9 cellular contexts compared by ENCODE assay signal in the genomic region with DNA sequence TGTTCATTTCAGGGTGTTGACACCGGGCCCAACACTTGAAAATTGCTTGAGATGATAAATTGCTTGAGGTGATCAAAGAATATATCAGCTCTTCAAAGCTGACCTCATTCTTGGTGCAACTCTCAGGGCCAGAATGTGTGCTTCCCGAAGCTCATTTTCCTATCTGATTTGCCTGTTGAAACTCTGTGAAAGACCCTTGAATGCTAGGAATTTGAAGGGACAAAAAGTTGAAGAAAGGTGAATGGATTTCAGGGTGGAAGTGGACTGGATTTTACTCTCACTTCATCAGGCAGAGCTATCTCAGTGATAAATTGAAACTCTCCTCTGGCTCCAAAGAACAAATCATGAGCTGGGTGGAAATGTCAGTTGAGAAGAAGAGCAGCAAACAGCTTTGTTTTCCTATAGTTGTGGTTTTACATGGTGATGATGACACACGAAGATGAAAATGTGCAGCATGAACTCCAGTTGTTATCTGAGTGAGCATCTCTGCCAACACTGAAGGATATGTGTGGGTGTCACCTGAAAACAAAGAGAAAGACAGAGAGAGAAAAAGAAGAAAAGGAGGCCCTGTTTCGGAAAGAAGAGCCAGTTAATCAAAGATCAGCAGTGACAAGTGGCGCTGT. TPM values are rescaled to one million over a fixed set of nuclear protein-coding genes. Genes with fewer than 3 reads are reported as not detected.
DNase-seq lines count a peak whose midpoint lies in the region; ATAC-seq, FAIRE-seq and TF ChIP-seq lines count a peak whose summit lies in the region.
"Had no signal": no experiment of that assay in that cellular context is flagged by ENCODE, and none has a peak within 500 bp of the region (broad histone marks: within the 10 kb centered on the region; RNA-seq: fewer than 3 reads in every experiment).

No MANE protein-coding gene starts in this region.

- H3K18ac ChIP-seq in H1 (ENCODE audit: extremely low read depth, low read length), result no peak overlapping the region

- no peak overlapping the region for H3K56ac ChIP-seq in H1 (replicated peaks; ENCODE audit: insufficient read length, low read depth, low read length)

- H3K4me1 ChIP-seq in cardiac muscle cell (ENCODE audit: low read depth), result peaks cover 7% of the 10 kb centered on the region
- peaks cover 0 to 8% (median 0%) of the 10 kb centered on the region in 9 donors for H3K4me1 ChIP-seq in heart right ventricle
- H3K4me1 ChIP-seq in H1 (replicated peaks in 1 of 4; ENCODE audit: control insufficient read depth in 3 of 4, insufficient read depth in 4 of 4, low read length in 3 of 4), result no peaks in the 10 kb centered on the region
- peaks cover 40% of the 10 kb centered on the region for H3K4me1 ChIP-seq in thymus (ENCODE audit: control insufficient read depth, insufficient read depth, low read length)

- no peaks in the 10 kb centered on the region for H3K79me1 ChIP-seq in H1 (ENCODE audit: low read depth, low read length)

- H2BK20ac ChIP-seq in H1 (ENCODE audit: low read length), result no peak overlapping the region

- CTCF ChIA-PET in H1 (lab: Charles Lee; ENCODE audit: partially characterized antibody), result interaction anchor here (0.5 to 2.6 kb wide), 2 partner anchors 9 to 1142 kb away, joined by 3 to 10 read pairs; no protein-coding TSS in a partner anchor

- no peaks in the 10 kb centered on the region for H3K36me3 ChIP-seq in cardiac muscle cell
- H3K36me3 ChIP-seq in heart right ventricle, result peaks cover 0 to 8% (median 0%) of the 10 kb centered on the region in 9 donors
- H3K36me3 ChIP-seq in H1 (ENCODE audit: control insufficient read depth in 2 of 4, insufficient read depth in 4 of 4, low read length in 3 of 4), result no peaks in the 10 kb centered on the region
- peaks cover 9% of the 10 kb centered on the region for H3K36me3 ChIP-seq in thymus (ENCODE audit: control insufficient read depth, insufficient read depth)

- no peaks in the 10 kb centered on the region for H3K27me3 ChIP-seq in cardiac muscle cell
- no peaks in the 10 kb centered on the region for H3K27me3 ChIP-seq in heart right ventricle
- H3K27me3 ChIP-seq in H1 (replicated peaks in 1 of 4; ENCODE audit: control insufficient read depth in 3 of 4, extremely low read depth in 1 of 4, insufficient read depth in 3 of 4, low read length in 3 of 4), result no peaks in the 10 kb centered on the region
- no peaks in the 10 kb centered on the region for H3K27me3 ChIP-seq in thymus (ENCODE audit: control insufficient read depth, insufficient read depth)

- H4K5ac ChIP-seq in H1 (ENCODE audit: insufficient read length, low read depth, low read length), result no peak overlapping the region

- H3K9me3 Mint-ChIP-seq in T-helper 2 cell treated with Interferon-gamma antibody and Interleukin-4, amounts not matched to agents 5 μg/mL and 100 μg/mL, for 36 hours, result peaks cover 9% of the 10 kb centered on the region

- H2BK15ac ChIP-seq in H1 (ENCODE audit: low read length), result no peak overlapping the region

- no peak overlapping the region for H4K8ac ChIP-seq in H1 (ENCODE audit: extremely low read depth, insufficient read depth, low read length)

- no peak for TF ChIP-seq POLR2A in H1 (IDR thresholded peaks at IDR 0.05; ENCODE audit: control extremely low read depth in 1 of 2, low read depth in 2 of 2, low read length in 2 of 2)

- no peaks in the 10 kb centered on the region for H3K27me3 Mint-ChIP-seq in T-helper 2 cell treated with Interferon-gamma antibody and Interleukin-4, amounts not matched to agents 5 μg/mL and 100 μg/mL, for 36 hours (ENCODE audit: low read depth)

- H3K4me3 ChIP-seq in cardiac muscle cell (no peak overlapping the region), heart right ventricle (no peak overlapping the region), H1 (ENCODE audit: extremely low read depth in 1 of 4, insufficient read depth in 2 of 4, low read depth in 3 of 4, low read length in 4 of 4) (no peak overlapping the region), thymus (ENCODE audit: low read length) (peak overlapping the region; percentile 26)

- no peak overlapping the region for H3K23ac ChIP-seq in H1 (ENCODE audit: insufficient read length)

- H3K27ac ChIP-seq in cardiac muscle cell, result peak overlapping the region; percentile 12
- H3K27ac ChIP-seq in heart right ventricle, result peak overlapping the region in 1 of 10 donors; percentile 41
- no peak overlapping the region for H3K27ac ChIP-seq in H1 (ENCODE audit: low read depth, low read length)
- H3K27ac ChIP-seq in thymus (ENCODE audit: low read depth), result peak overlapping the region; percentile 97
- H3K27ac ChIP-seq: C4-2B had no signal

- H3K79me2 ChIP-seq in H1 (ENCODE audit: control insufficient read depth in 1 of 2, insufficient read depth in 2 of 2, low read length in 2 of 2), result no peaks in the 10 kb centered on the region

- H2AFZ ChIP-seq in H1 (ENCODE audit: low read length), result 0 out of 2 replicates have a peak overlapping the region, but pooled peaks have one; percentile 10

- no peaks in the 10 kb centered on the region for H4K20me1 ChIP-seq in H1 (replicated peaks in 1 of 2; ENCODE audit: control insufficient read depth in 1 of 2, insufficient read depth in 2 of 2, low read length in 2 of 2)

- no peak overlapping the region for H3K9ac ChIP-seq in H1 (replicated peaks in 1 of 4; ENCODE audit: extremely low read depth in 1 of 4, low read depth in 3 of 4, low read length in 3 of 4)

- peaks cover 71% of the 10 kb centered on the region for H3K4me1 Mint-ChIP-seq in T-helper 2 cell treated with Interferon-gamma antibody and Interleukin-4, amounts not matched to agents 5 μg/mL and 100 μg/mL, for 36 hours (ENCODE audit: low read depth)

- intact Hi-C loops in heart right ventricle (cut with DNase I), result no loop called here

- H3K9me3 ChIP-seq in cardiac muscle cell (ENCODE audit: low read depth) (no peaks in the 10 kb centered on the region), heart right ventricle (peaks cover 0 to 3% (median 0%) of the 10 kb centered on the region in 11 donors), H1 (ENCODE audit: insufficient read depth in 2 of 2, low read depth in 1 of 2, low read length in 1 of 2) (no peaks in the 10 kb centered on the region), thymus (ENCODE audit: control insufficient read depth) (no peaks in the 10 kb centered on the region)

- peak overlapping the region; percentile 98 for H3K27ac Mint-ChIP-seq in T-helper 2 cell treated with Interferon-gamma antibody and Interleukin-4, amounts not matched to agents 5 μg/mL and 100 μg/mL, for 36 hours

- no peak overlapping the region for H3K4me2 ChIP-seq in H1 (ENCODE audit: insufficient read depth in 1 of 2, low read depth in 2 of 2, low read length in 2 of 2)

- H3K14ac ChIP-seq in H1 (ENCODE audit: insufficient read length), result no peak overlapping the region

- no peak for ATAC-seq in heart right ventricle
- ATAC-seq in GM19023 (IDR thresholded peaks at IDR 0.05; ENCODE audit: unreplicated experiment), result no peak
- no peak for ATAC-seq in HG03196 (IDR thresholded peaks at IDR 0.05; ENCODE audit: unreplicated experiment)

- TF ChIP-seq EP300 in H1 (IDR thresholded peaks at IDR 0.05; ENCODE audit: borderline replicate concordance in 1 of 2, low read depth in 2 of 2, low read length in 2 of 2), result no peak

- TF ChIP-seq CTCF in cardiac muscle cell (IDR thresholded peaks at IDR 0.05; ENCODE audit: low read depth, low read length), result no peak
- no peak for TF ChIP-seq CTCF in heart right ventricle (IDR thresholded peaks at IDR 0.05)
- TF ChIP-seq CTCF in H1 (IDR thresholded peaks at IDR 0.05; ENCODE audit: control extremely low read depth in 1 of 3, insufficient read depth in 1 of 3, low read depth in 1 of 3, low read length in 3 of 3), result no peak

- no peaks in the 10 kb centered on the region for H3K23me2 ChIP-seq in H1 (ENCODE audit: low read depth, low read length)

- peaks cover 71% of the 10 kb centered on the region for H3K36me3 Mint-ChIP-seq in T-helper 2 cell treated with Interferon-gamma antibody and Interleukin-4, amounts not matched to agents 5 μg/mL and 100 μg/mL, for 36 hours (ENCODE audit: low read depth)

- DNase-seq in cardiac muscle cell (ENCODE audit: low read depth in 1 of 2, low spot score in 1 of 2) (no peak), heart right ventricle (no peak), H1 (ENCODE audit: low read depth in 1 of 2, low spot score in 2 of 2) (no peak), NCI-H187 treated with DMSO at 0.1 percent for 48 hours (lab: John Stamatoyannopoulos, UW) (no peak)
- peak; percentile 81 for DNase-seq in T-helper 2 cell treated with Interferon-gamma antibody and Interleukin-4, amounts not matched to agents 5 μg/mL and 100 μg/mL, for 36 hours (ENCODE audit: low spot score)

- FAIRE-seq in H1 (lab: Jason Lieb, UNC), result no peak

- no peak overlapping the region for H2BK5ac ChIP-seq in H1 (ENCODE audit: low read depth, low read length)

- TF ChIP-seq RAD21 in H1 (IDR thresholded peaks at IDR 0.05 in 1 of 2, conservative IDR thresholded peaks at IDR 0.05 in 1 of 2; ENCODE audit: low read depth in 2 of 2, low read length in 2 of 2), result no peak

- peak overlapping the region; percentile 77 for H3K4me3 Mint-ChIP-seq in T-helper 2 cell treated with Interferon-gamma antibody and Interleukin-4, amounts not matched to agents 5 μg/mL and 100 μg/mL, for 36 hours

- POLR2A ChIA-PET in H1 (lab: Charles Lee; ENCODE audit: partially characterized antibody), result no interaction called here

- no peak overlapping the region for H4K91ac ChIP-seq in H1 (replicated peaks; ENCODE audit: insufficient read length, low read length)

- no peak overlapping the region for H2BK12ac ChIP-seq in H1 (ENCODE audit: low read depth, low read length)

- H3K4ac ChIP-seq in H1 (replicated peaks; ENCODE audit: insufficient read length, low read depth, low read length), result no peak overlapping the region

- WGBS in heart right ventricle, 2 donors, result 69 to 80% methylated on average over 5 of the region's 5 CpGs
- 80% methylated on average over 5 of the region's 5 CpGs; no CpG with 5 or more reads in 1 of the 2 experiments for WGBS in H1 (ENCODE audit: extremely low coverage in 1 of 2, insufficient coverage in 1 of 2, insufficient read length in 1 of 2, insufficient replicate concordance in 2 of 2, low coverage in 1 of 2, low lambda C conversion rate in 2 of 2, missing lambda C conversion rate in 1 of 2), 2 experiments
- WGBS in thymus, result 6% methylated on average over 5 of the region's 5 CpGs

- H2AK5ac ChIP-seq in H1 (ENCODE audit: low read depth, low read length), result no peak overlapping the region

- H2BK120ac ChIP-seq in H1 (replicated peaks; ENCODE audit: low read depth, low read length), result no peak overlapping the region

RNA-seq across cellular contexts. Expression of a gene that starts 34.4 kb away (rescaled TPM):
- not detected in 2 replicates for total RNA-seq in cardiac muscle cell
- not detected in 2 replicates for polyA plus RNA-seq in cardiac muscle cell
- 1 to 10 TPM in 3 of 10 donors, under 1 TPM in 7; 0.36 to 5.3 (median 0.75) TPM for total RNA-seq in heart right ventricle
- under 1 TPM; 0.10 to 0.15 TPM for polyA plus RNA-seq in heart right ventricle
- total RNA-seq in H1 (2021; fragmentation: NEBNext Ultra II Directional; extraction: Animal tissue kit (Norgen Biotek cat#: 25700)), result not detected in 2 replicates
- polyA plus RNA-seq in H1 (2011; rRNA removed), result not detected in 2 replicates
- polyA plus RNA-seq in H1 (2011; cell fraction: cytosol; rRNA removed), result not detected
- not detected for polyA plus RNA-seq in H1 (2011; cell fraction: nucleus; rRNA removed)
- polyA plus RNA-seq in H1 (2012, experiment 1 of 2), result not detected in 4 replicates
- not detected for polyA plus RNA-seq in H1 (2012, experiment 2 of 2)
- 0.06 TPM for polyA plus RNA-seq in H1 (2013, experiment 1 of 2)
- not detected for polyA plus RNA-seq in H1 (2013, experiment 2 of 2)
- polyA minus RNA-seq in H1 (2011; rRNA and poly(A)+ RNA removed), result not detected in 2 replicates
- polyA minus RNA-seq in H1 (2011; cell fraction: cytosol; rRNA and poly(A)+ RNA removed), result not detected
- not detected for polyA minus RNA-seq in H1 (2011; cell fraction: nucleus; rRNA and poly(A)+ RNA removed)
- 27.2 TPM for polyA plus RNA-seq in thymus

Comparison
In these comparisons a context has a peak if more than half of its experiments do, and no peak if none do; other contexts are left out.
1. RNA of a gene that starts 34.4 kb away (polyA plus RNA-seq): 27.2 TPM in thymus (single experiment); 0.10 to 0.15 TPM in heart right ventricle, not detected in cardiac muscle cell and 0.06 TPM in H1; every median in the first group is over 10 times any median in the second.